Comparison of ENCODE assay signal across 33 cellular contexts in genomic region chr1:247107694-247108093, GRCh38. TPM values are rescaled to one million over a fixed set of nuclear protein-coding genes. Genes with fewer than 3 reads are reported as not detected.
"Had no signal": no experiment of that assay in that cellular context is flagged by ENCODE, and none has a peak within 500 bp of the region (broad histone marks: within the 10 kb centered on the region; RNA-seq: fewer than 3 reads in every experiment).

No MANE protein-coding gene starts in this region.

- DNase-seq: activated B cell treated with CpG ODN at 0.5 μM for 24 hours; activated CD4-positive, alpha-beta memory T cell treated with anti-CD3 and anti-CD28 coated beads for 36 hours; activated CD4-positive, alpha-beta T cell treated with anti-CD3 and anti-CD28 coated beads for 4 hours; activated CD4-positive, alpha-beta T cell treated with anti-CD3 and anti-CD28 coated beads, Interleukin-2, amount 10 ng/mL, durations not matched to agents 24 days and 14 days; activated CD4-positive, alpha-beta T cell treated with anti-CD3 and anti-CD28 coated beads, Interleukin-2, amount 50 U/mL, for 1 hour; activated CD4-positive, alpha-beta T cell treated with anti-CD3 and anti-CD28 coated beads, Interleukin-2, amount 50 U/mL, for 4 hours; activated CD4-positive, CD25-positive, alpha-beta regulatory T cell treated with anti-CD3 and anti-CD28 coated beads, Interleukin-2, amount 50 U/mL, for 72 hours; activated CD8-positive, alpha-beta T cell treated with anti-CD3 and anti-CD28 coated beads for 36 hours; activated effector memory CD4-positive, alpha-beta T cell treated with anti-CD3 and anti-CD28 coated beads, Interleukin-2, amount 50 U/mL, for 16 hours; activated naive CD4-positive, alpha-beta T cell treated with anti-CD3 and anti-CD28 coated beads, Interleukin-2, amount 10 ng/mL, durations not matched to agents 7 days and 5 days; activated naive CD4-positive, alpha-beta T cell treated with Interleukin-2 at 50 U/mL for 16 hours; activated naive CD8-positive, alpha-beta T cell treated with anti-CD3 and anti-CD28 coated beads, Interleukin-2, amount 10 ng/mL, durations not matched to agents 7 days and 5 days; activated naive CD8-positive, alpha-beta T cell treated with anti-CD3 and anti-CD28 coated beads, Interleukin-2, amount 50 U/mL, for 24 hours; activated T-cell treated with anti-CD3 and anti-CD28 coated beads for 4 hours; activated T-cell treated with anti-CD3 and anti-CD28 coated beads, Interleukin-2, amount 50 U/mL, for 1 hour; activated T-cell treated with anti-CD3 and anti-CD28 coated beads, Interleukin-2, amount 50 U/mL, for 4 hours; activated T-cell treated with anti-CD3 and anti-CD28 coated beads, Interleukin-2, amount 50 U/mL, for 72 hours; amygdala; anterior cingulate cortex; caudate nucleus; cerebellar nuclear complex; T-helper 1 cell; T-helper 2 cell; T-helper 9 cell had no signal

- H3K4me3 Mint-ChIP-seq: activated B cell treated with CpG ODN at 0.5 μM for 24 hours; activated CD4-positive, alpha-beta memory T cell treated with anti-CD3 and anti-CD28 coated beads for 36 hours; activated CD4-positive, alpha-beta T cell treated with anti-CD3 and anti-CD28 coated beads, Interleukin-2, amount 10 ng/mL, durations not matched to agents 24 days and 14 days; activated CD8-positive, alpha-beta T cell treated with anti-CD3 and anti-CD28 coated beads for 36 hours; activated naive CD4-positive, alpha-beta T cell treated with anti-CD3 and anti-CD28 coated beads, Interleukin-2, amount 10 ng/mL, durations not matched to agents 7 days and 5 days; activated naive CD4-positive, alpha-beta T cell treated with anti-CD3 and anti-CD28 coated beads, Interleukin-2, amount 50 U/mL, for 24 hours; activated naive CD8-positive, alpha-beta T cell; activated naive CD8-positive, alpha-beta T cell treated with anti-CD3 and anti-CD28 coated beads, Interleukin-2, amount 10 ng/mL, durations not matched to agents 7 days and 5 days; activated naive CD8-positive, alpha-beta T cell treated with anti-CD3 and anti-CD28 coated beads, Interleukin-2, amount 50 U/mL, for 24 hours; activated T-cell treated with anti-CD3 and anti-CD28 coated beads, Interleukin-2, amount 50 U/mL, for 4 hours; activated T-cell treated with anti-CD3 and anti-CD28 coated beads, Interleukin-2, amount 50 U/mL, for 72 hours; activated T-helper 1 cell treated with anti-CD3 and anti-CD28 coated beads, Interleukin-12 subunit alpha, Interleukin-12 subunit beta, Interleukin-2, Interleukin-4 antibody, amounts not matched to agents 30 ng/mL and 10 ng/mL and 1 ng/mL, durations not matched to agents 14 hours and 24 hours and 36 hours; activated T-helper 17 cell treated with anti-CD3 and anti-CD28 coated beads, Interleukin-2, amount 50 U/mL, for 72 hours; central memory CD8-positive, alpha-beta T cell; T-helper 1 cell treated with Interleukin-12 subunit alpha and Interleukin-12 subunit beta and Interleukin-4 antibody, amounts not matched to agents 30 μg/mL and 1 μg/mL, for 36 hours; T-helper 2 cell treated with Interferon-gamma antibody and Interleukin-4, amounts not matched to agents 5 μg/mL and 100 μg/mL, for 36 hours had no signal

- H3K27ac Mint-ChIP-seq: activated B cell treated with CpG ODN at 0.5 μM for 24 hours; activated CD4-positive, alpha-beta memory T cell treated with anti-CD3 and anti-CD28 coated beads for 36 hours; activated CD4-positive, alpha-beta T cell treated with anti-CD3 and anti-CD28 coated beads, Interleukin-2, amount 10 ng/mL, durations not matched to agents 24 days and 14 days; activated CD8-positive, alpha-beta T cell treated with anti-CD3 and anti-CD28 coated beads for 36 hours; activated naive CD4-positive, alpha-beta T cell treated with anti-CD3 and anti-CD28 coated beads, Interleukin-2, amount 10 ng/mL, durations not matched to agents 7 days and 5 days; activated naive CD4-positive, alpha-beta T cell treated with anti-CD3 and anti-CD28 coated beads, Interleukin-2, amount 50 U/mL, for 24 hours; activated naive CD8-positive, alpha-beta T cell; activated naive CD8-positive, alpha-beta T cell treated with anti-CD3 and anti-CD28 coated beads, Interleukin-2, amount 10 ng/mL, durations not matched to agents 7 days and 5 days; activated naive CD8-positive, alpha-beta T cell treated with anti-CD3 and anti-CD28 coated beads, Interleukin-2, amount 50 U/mL, for 24 hours; activated T-cell treated with anti-CD3 and anti-CD28 coated beads, Interleukin-2, amount 50 U/mL, for 72 hours; activated T-helper 1 cell treated with anti-CD3 and anti-CD28 coated beads, Interleukin-12 subunit alpha, Interleukin-12 subunit beta, Interleukin-2, Interleukin-4 antibody, amounts not matched to agents 30 ng/mL and 10 ng/mL and 1 ng/mL, durations not matched to agents 14 hours and 24 hours and 36 hours; activated T-helper 17 cell treated with anti-CD3 and anti-CD28 coated beads, Interleukin-2, amount 50 U/mL, for 72 hours; brain; T-helper 1 cell treated with Interleukin-12 subunit alpha and Interleukin-12 subunit beta and Interleukin-4 antibody, amounts not matched to agents 30 μg/mL and 1 μg/mL, for 36 hours; T-helper 2 cell treated with Interferon-gamma antibody and Interleukin-4, amounts not matched to agents 5 μg/mL and 100 μg/mL, for 36 hours had no signal

- ATAC-seq: activated CD8-positive, alpha-beta T cell treated with anti-CD3 and anti-CD28 coated beads for 36 hours; activated naive CD8-positive, alpha-beta T cell treated with anti-CD3 and anti-CD28 coated beads, Interleukin-2, amount 50 U/mL, for 24 hours; activated T-cell treated with anti-CD3 and anti-CD28 coated beads, Interleukin-2, amount 50 U/mL, for 4 hours; activated T-cell treated with anti-CD3 and anti-CD28 coated beads, Interleukin-2, amount 50 U/mL, for 72 hours; activated T-helper 17 cell treated with anti-CD3 and anti-CD28 coated beads, Interleukin-2, amount 50 U/mL, for 72 hours had no signal

- H3K9me3 Mint-ChIP-seq: activated T-cell treated with anti-CD3 and anti-CD28 coated beads, Interleukin-2, amount 50 U/mL, for 4 hours had no signal

RNA-seq across cellular contexts. Expression of gene ZNF670, which starts 29.1 kb away (rescaled TPM):
- total RNA-seq: ascending aorta had no signal
